ENCODE assay signal across 9 cellular contexts in genomic region chr2:86035371-86035882, GRCh38.
DNase-seq lines count a peak whose midpoint lies in the region; ATAC-seq and TF ChIP-seq lines count a peak whose summit lies in the region.
"Had no signal": no experiment of that assay in that cellular context is flagged by ENCODE, and none has a peak within 500 bp of the region (broad histone marks: within the 10 kb centered on the region; RNA-seq: fewer than 3 reads in every experiment).

No MANE protein-coding gene starts in this region.

- DNase-seq in T-helper 1 cell (no peak), right lobe of liver (peak in 1 of 3 donors; percentile 52), NCI-H226 (no peak)
- DNase-seq in stimulated activated CD8-positive, alpha-beta memory T cell treated with anti-CD3 and anti-CD28 coated beads, Interleukin-4, amount 100 ng/mL, for 48 hours = no peak
- DNase-seq: SIG-M5 had no signal

- H3K27me3 Mint-ChIP-seq in T-helper 1 cell treated with Interleukin-12 subunit alpha and Interleukin-12 subunit beta and Interleukin-4 antibody, amounts not matched to agents 30 μg/mL and 1 μg/mL, for 36 hours (ENCODE audit: low read depth) = no peaks in the 10 kb centered on the region
- no peaks in the 10 kb centered on the region for H3K27me3 Mint-ChIP-seq in activated naive CD8-positive, alpha-beta T cell

- H3K9me3 Mint-ChIP-seq in T-helper 1 cell treated with Interleukin-12 subunit alpha and Interleukin-12 subunit beta and Interleukin-4 antibody, amounts not matched to agents 30 μg/mL and 1 μg/mL, for 36 hours = no peaks in the 10 kb centered on the region
- H3K9me3 Mint-ChIP-seq in activated naive CD8-positive, alpha-beta T cell (ENCODE audit: low read depth) = no peaks in the 10 kb centered on the region

- H3K4me3 Mint-ChIP-seq in T-helper 1 cell treated with Interleukin-12 subunit alpha and Interleukin-12 subunit beta and Interleukin-4 antibody, amounts not matched to agents 30 μg/mL and 1 μg/mL, for 36 hours = peak overlapping the region; percentile 59
- H3K4me3 Mint-ChIP-seq in activated naive CD8-positive, alpha-beta T cell = peak overlapping the region; percentile 84

- H3K27ac ChIP-seq in right lobe of liver = peak overlapping the region in 2 of 3 donors; percentile 63 to 68
- peak overlapping the region; percentile 95 for H3K27ac ChIP-seq in temporal lobe (ENCODE audit: low read depth, low read length)

- no peak overlapping the region for H3K4me3 ChIP-seq in right lobe of liver

- peaks cover 69% of the 10 kb centered on the region for H3K4me1 Mint-ChIP-seq in T-helper 1 cell treated with Interleukin-12 subunit alpha and Interleukin-12 subunit beta and Interleukin-4 antibody, amounts not matched to agents 30 μg/mL and 1 μg/mL, for 36 hours (ENCODE audit: low read depth)
- peaks cover 78% of the 10 kb centered on the region for H3K4me1 Mint-ChIP-seq in activated naive CD8-positive, alpha-beta T cell (ENCODE audit: low read depth)

- 72% methylated on average over 6 of the region's 7 CpGs for WGBS in right lobe of liver (ENCODE audit: insufficient coverage, low coverage, low lambda C conversion rate, missing lambda C conversion rate)

- TF ChIP-seq POLR2A in right lobe of liver (IDR thresholded peaks at IDR 0.05) = no peak

- H3K36me3 ChIP-seq in right lobe of liver = peaks cover 0 to 33% (median 12%) of the 10 kb centered on the region in 4 donors

- H3K9me3 ChIP-seq in right lobe of liver = no peaks in the 10 kb centered on the region

- ATAC-seq in right lobe of liver (no peak), HG02798 (IDR thresholded peaks at IDR 0.05; ENCODE audit: poor library complexity, unreplicated experiment) (no peak)

- H3K27me3 ChIP-seq in right lobe of liver = no peaks in the 10 kb centered on the region

- intact Hi-C loops in right lobe of liver (cut with DNase I) = loop anchor here in 1 of 2 donors (10.0 kb wide), 1 partner anchor 151 kb away; the partner anchor contains the start of gene ST3GAL5

- H3K36me3 Mint-ChIP-seq in T-helper 1 cell treated with Interleukin-12 subunit alpha and Interleukin-12 subunit beta and Interleukin-4 antibody, amounts not matched to agents 30 μg/mL and 1 μg/mL, for 36 hours (ENCODE audit: low read depth) = peaks cover 51% of the 10 kb centered on the region
- peaks cover 19% of the 10 kb centered on the region for H3K36me3 Mint-ChIP-seq in activated naive CD8-positive, alpha-beta T cell

- no peak for TF ChIP-seq CTCF in right lobe of liver (IDR thresholded peaks at IDR 0.05)

- peak overlapping the region; percentile 99 for H3K27ac Mint-ChIP-seq in T-helper 1 cell treated with Interleukin-12 subunit alpha and Interleukin-12 subunit beta and Interleukin-4 antibody, amounts not matched to agents 30 μg/mL and 1 μg/mL, for 36 hours
- H3K27ac Mint-ChIP-seq in activated naive CD8-positive, alpha-beta T cell = peak overlapping the region; percentile 96

- peaks cover 0 to 35% (median 11%) of the 10 kb centered on the region in 4 donors for H3K4me1 ChIP-seq in right lobe of liver
